9 cellular contexts compared by ENCODE assay signal in genomic region chr17:15262291-15263205, GRCh38. TPM values are rescaled to one million over a fixed set of nuclear protein-coding genes. Genes with fewer than 3 reads are reported as not detected.
DNase-seq lines count a peak whose midpoint lies in the region; ATAC-seq and TF ChIP-seq lines count a peak whose summit lies in the region.
"Had no signal": no experiment of that assay in that cellular context is flagged by ENCODE, and none has a peak within 500 bp of the region (broad histone marks: within the 10 kb centered on the region; RNA-seq: fewer than 3 reads in every experiment).

No MANE protein-coding gene starts in this region.

- H3K4me3 ChIP-seq in dorsolateral prefrontal cortex (peak overlapping the region; percentile 49 to 86 (median 75)), stomach smooth muscle (ENCODE audit: low read length in 2 of 2) (peak overlapping the region; percentile 98)

- peak overlapping the region; percentile 59 to 92 for H3K9ac ChIP-seq in stomach smooth muscle (ENCODE audit: low read length in 2 of 2)
- H3K9ac ChIP-seq: KMS-11 had no signal

- no peak for ATAC-seq in GM19467 (IDR thresholded peaks at IDR 0.05; ENCODE audit: unreplicated experiment)

- peaks cover 0 to 7% (median 0%) of the 10 kb centered on the region in 45 donors for H3K27me3 ChIP-seq in dorsolateral prefrontal cortex
- no peaks in the 10 kb centered on the region for H3K27me3 ChIP-seq in stomach smooth muscle (ENCODE audit: control insufficient read depth in 1 of 2, insufficient read depth in 2 of 2, low read length in 2 of 2)

- intact Hi-C loops in dorsolateral prefrontal cortex (cut with DNase I), result loop anchor here (1.0 to 5.0 kb wide), 4 partner anchors 115 to 239 kb away; no protein-coding TSS in a partner anchor

- H3K9me3 ChIP-seq in stomach smooth muscle (ENCODE audit: control insufficient read depth in 2 of 2, low read length in 2 of 2), result no peaks in the 10 kb centered on the region

- TF ChIP-seq CTCF in dorsolateral prefrontal cortex (IDR thresholded peaks at IDR 0.05 in 54 of 56, conservative IDR thresholded peaks at IDR 0.05 in 2 of 56; ENCODE audit: low read depth in 1 of 56, partially characterized antibody in 56 of 56), result peak in 52 of 56 donors; percentile 12 to 69 (median 46)

- peaks cover 59% of the 10 kb centered on the region for H3K4me1 ChIP-seq in stomach smooth muscle (ENCODE audit: control insufficient read depth, insufficient read depth, low read length)

- peaks cover 14% of the 10 kb centered on the region in 2 donors for H3K36me3 ChIP-seq in stomach smooth muscle (ENCODE audit: control insufficient read depth in 2 of 2, insufficient read depth in 2 of 2, low read length in 2 of 2)

- DNase-seq in EL, result peak; percentile 91
- peak; percentile 68 for DNase-seq in NOMO-1 treated with dmso at 0.1 percent for 144 hours (lab: John Stamatoyannopoulos, UW; ENCODE audit: unreplicated experiment)
- DNase-seq in dorsolateral prefrontal cortex, result peak; percentile 11 to 87 (median 82)
- DNase-seq in left kidney (ENCODE audit: low read depth, low spot score), result peak; percentile 77
- no peak for DNase-seq in MV-4-11 (lab: John Stamatoyannopoulos, UW)
- DNase-seq in activated naive CD4-positive, alpha-beta T cell treated with Interleukin-2 at 50 U/mL for 16 hours, result no peak

- peak overlapping the region; percentile 87 to 99 (median 96) for H3K27ac ChIP-seq in dorsolateral prefrontal cortex
- H3K27ac ChIP-seq in stomach smooth muscle (ENCODE audit: low read length), result peak overlapping the region; percentile 97
- H3K27ac ChIP-seq: KMS-11 had no signal

RNA-seq across cellular contexts. Expression of gene PMP22, which starts 2.6 kb away (rescaled TPM):
- total RNA-seq in dorsolateral prefrontal cortex, result 100 to 1,000 TPM in 76 of 120 experiments, 10 to 100 TPM in 44; 40.1 to 373 (median 122) TPM

Comparison
In these comparisons a context has a peak if more than half of its experiments do, and no peak if none do; other contexts are left out.
1. DNase-seq: peak in EL (single experiment), NOMO-1 treated with dmso at 0.1 percent for 144 hours (single experiment), dorsolateral prefrontal cortex (10 of 10) and left kidney (single experiment); none in MV-4-11 (single experiment) and activated naive CD4-positive, alpha-beta T cell treated with Interleukin-2 at 50 U/mL for 16 hours (single experiment).